16 cellular contexts compared by ENCODE assay signal in the genomic region with DNA sequence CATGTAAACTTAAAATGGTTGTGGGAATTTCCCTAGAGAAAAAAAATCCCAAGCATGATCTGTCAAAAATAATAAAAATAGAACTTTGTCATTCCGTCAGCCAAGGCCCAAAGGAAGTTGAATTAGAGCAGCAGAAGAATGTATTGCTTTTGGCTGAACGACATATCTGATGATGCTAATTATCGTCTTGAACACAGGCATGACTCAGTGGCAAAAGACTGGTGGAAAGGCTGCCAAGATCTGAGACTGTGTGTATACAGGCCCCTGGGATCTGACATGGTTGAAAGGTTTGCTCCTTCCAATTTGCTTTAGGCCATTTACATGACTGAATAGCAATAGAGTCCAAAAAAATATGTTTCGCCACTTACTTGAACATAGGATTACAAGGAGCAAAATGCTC.
DNase-seq lines count a peak whose midpoint lies in the region; ATAC-seq and TF ChIP-seq lines count a peak whose summit lies in the region.
"Had no signal": no experiment of that assay in that cellular context is flagged by ENCODE, and none has a peak within 500 bp of the region (broad histone marks: within the 10 kb centered on the region; RNA-seq: fewer than 3 reads in every experiment).

No MANE protein-coding gene starts in this region.

- no peaks in the 10 kb centered on the region for H3K4me1 ChIP-seq in heart right ventricle
- peaks cover 5% of the 10 kb centered on the region for H3K4me1 ChIP-seq in suprapubic skin
- no peaks in the 10 kb centered on the region for H3K4me1 ChIP-seq in ovary (ENCODE audit: insufficient read depth)
- H3K4me1 ChIP-seq: A549, left lung, tibial nerve had no signal

- no peak for TF ChIP-seq CTCF in heart right ventricle (IDR thresholded peaks at IDR 0.05)
- no peak for TF ChIP-seq CTCF in suprapubic skin (IDR thresholded peaks at IDR 0.05)
- TF ChIP-seq CTCF in ovary (IDR thresholded peaks at IDR 0.05) = no peak

- TF ChIP-seq EP300 in suprapubic skin (IDR thresholded peaks at IDR 0.05) (no peak), ovary (IDR thresholded peaks at IDR 0.05) (no peak)

- WGBS in heart right ventricle, 2 donors = 41 to 50% methylated on average over 4 of the region's 4 CpGs
- WGBS in suprapubic skin = 26% methylated on average over 4 of the region's 4 CpGs
- WGBS in ovary, 3 donors = 60 to 66% (median 64%) methylated on average over 4 of the region's 4 CpGs

- ATAC-seq in heart right ventricle (peak in 5 of 8 donors; percentile 41 to 63 (median 59)), Right ventricle myocardium superior (ENCODE audit: poor library complexity) (no peak)
- ATAC-seq: A549, gastroesophageal sphincter, left lung had no signal

- H3K4me3 ChIP-seq in heart right ventricle (no peak overlapping the region), suprapubic skin (no peak overlapping the region), ovary (no peak overlapping the region)
- H3K4me3 ChIP-seq: A549, gastroesophageal sphincter, left lung, tibial nerve had no signal

- no peaks in the 10 kb centered on the region for H3K27me3 ChIP-seq in heart right ventricle
- no peaks in the 10 kb centered on the region for H3K27me3 ChIP-seq in suprapubic skin
- H3K27me3 ChIP-seq in ovary = no peaks in the 10 kb centered on the region
- H3K27me3 ChIP-seq: gastroesophageal sphincter, left lung, tibial nerve had no signal

- no peak for TF ChIP-seq POLR2A in suprapubic skin (IDR thresholded peaks at IDR 0.05)
- TF ChIP-seq POLR2A in ovary (IDR thresholded peaks at IDR 0.05) = no peak

- intact Hi-C loops in heart right ventricle (cut with DNase I) (no loop called here), Right ventricle myocardium superior (cut with DNase I) (no loop called here), ovary (cut with DNase I) (no loop called here)

- DNase-seq in heart right ventricle = peak in 1 of 2 donors; percentile 24
- no peak for DNase-seq in Right ventricle myocardium superior
- peak; percentile 24 to 95 for DNase-seq in T47D (ENCODE audit: low read depth in 1 of 2, low spot score in 1 of 2)
- peak; percentile 66 for DNase-seq in iris pigment epithelial cell (ENCODE audit: low read depth)
- no peak for DNase-seq in stimulated activated CD4-positive, alpha-beta T cell treated with anti-CD3 and anti-CD28 coated beads, Interleukin-2, amount 100 ng/mL, for 48 hours
- DNase-seq in suprapubic skin (ENCODE audit: low spot score in 2 of 2) = no peak
- DNase-seq in ovary = no peak
- no peak for DNase-seq in midbrain (lab: John Stamatoyannopoulos, UW)
- DNase-seq: activated naive CD4-positive, alpha-beta T cell; cortex of kidney; left lung; NCI-H2227 treated with DMSO at 0.1 percent for 48 hours; RPMI8226 had no signal

- no peaks in the 10 kb centered on the region for H3K36me3 ChIP-seq in heart right ventricle
- H3K36me3 ChIP-seq in suprapubic skin = no peaks in the 10 kb centered on the region
- H3K36me3 ChIP-seq in ovary = no peaks in the 10 kb centered on the region
- H3K36me3 ChIP-seq: gastroesophageal sphincter, left lung, tibial nerve had no signal

- peaks cover 0 to 4% (median 0%) of the 10 kb centered on the region in 11 donors for H3K9me3 ChIP-seq in heart right ventricle
- no peaks in the 10 kb centered on the region for H3K9me3 ChIP-seq in suprapubic skin
- no peaks in the 10 kb centered on the region for H3K9me3 ChIP-seq in ovary
- H3K9me3 ChIP-seq: A549, gastroesophageal sphincter had no signal

- no peak overlapping the region for H3K27ac ChIP-seq in heart right ventricle
- H3K27ac ChIP-seq in suprapubic skin = no peak overlapping the region
- no peak overlapping the region for H3K27ac ChIP-seq in ovary
- H3K27ac ChIP-seq: A549, gastroesophageal sphincter, left lung, tibial nerve had no signal

- in situ Hi-C loops in T47D (cut with HindIII; ENCODE audit: low pct_unique_long_range_greater_than_20kb, low sequenced_read_pairs) = no loop called here

Comparison
In these comparisons a context has a peak if more than half of its experiments do, and no peak if none do; other contexts are left out.
1. DNase-seq: peak in T47D (2 of 2) and iris pigment epithelial cell (single experiment); none in Right ventricle myocardium superior (single experiment), stimulated activated CD4-positive, alpha-beta T cell treated with anti-CD3 and anti-CD28 coated beads, Interleukin-2, amount 100 ng/mL, for 48 hours (0 of 2), suprapubic skin (0 of 2), ovary (0 of 5) and midbrain (single experiment).